Comparison of ENCODE assay signal across 8 cellular contexts in the genomic region with DNA sequence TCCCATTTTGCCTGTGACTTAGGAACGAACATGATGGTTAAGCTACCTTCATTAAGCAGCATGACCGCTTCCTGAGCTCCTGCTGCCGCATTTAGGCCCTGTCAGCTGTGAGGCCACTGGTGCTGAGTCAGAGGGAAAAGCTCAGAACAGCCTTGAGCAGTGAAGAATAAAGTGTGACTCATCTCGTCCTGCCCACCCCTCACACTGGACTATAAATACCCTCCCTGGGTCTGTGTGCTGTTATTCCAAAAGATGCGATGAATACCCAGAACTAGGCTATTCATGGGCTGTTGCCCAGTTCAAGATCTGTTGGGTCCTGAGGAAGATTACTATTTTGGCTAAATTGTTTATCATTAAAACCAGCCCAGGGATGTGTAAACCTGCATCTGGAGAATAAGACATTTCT. TPM values are rescaled to one million over a fixed set of nuclear protein-coding genes. Genes with fewer than 3 reads are reported as not detected.
DNase-seq lines count a peak whose midpoint lies in the region; ATAC-seq and TF ChIP-seq lines count a peak whose summit lies in the region.
"Not testable (repeated sequence)": the region's sequence is repeated elsewhere in the genome, so short reads cannot be mapped to it uniquely, and the experiment has no call there.

No MANE protein-coding gene starts in this region.

- H3K36me3 Mint-ChIP-seq in CD4-positive, CD25-positive, alpha-beta regulatory T cell; WTC11: not testable (repeated sequence)

- peak overlapping the region; percentile 82; the same call in 1 of the 2 replicates for H2BK120ac ChIP-seq in IMR-90 (ENCODE audit: low read depth, low read length)

- dilution Hi-C loops in IMR-90 (cut with HindIII; ENCODE audit: low sequenced_read_pairs, unreplicated experiment), result not testable (repeated sequence)

- H3K4me2 ChIP-seq in IMR-90 (ENCODE audit: low read depth, low read length) (peak overlapping the region; percentile 37; the same call in 1 of the 2 replicates), skeletal muscle satellite cell (ENCODE audit: low read length) (peak overlapping the region; percentile 53)

- H4K5ac ChIP-seq in IMR-90 (ENCODE audit: low read depth, low read length), result not testable (repeated sequence)

- peaks cover 0 to 12% (median 6%) of the 10 kb centered on the region in 4 donors for H3K4me1 Mint-ChIP-seq in CD4-positive, CD25-positive, alpha-beta regulatory T cell
- peaks cover 12% of the 10 kb centered on the region for H3K4me1 Mint-ChIP-seq in WTC11

- no CpG with 5 or more reads among the region's 5 CpGs for WGBS in IMR-90 (ENCODE audit: extremely low coverage in 2 of 2, insufficient read length in 1 of 2), 2 experiments

- not testable (repeated sequence) for H3K27me3 Mint-ChIP-seq in CD4-positive, CD25-positive, alpha-beta regulatory T cell; WTC11 (ENCODE audit: low read depth)

- H3K9me3 Mint-ChIP-seq in CD4-positive, CD25-positive, alpha-beta regulatory T cell; WTC11: not testable (repeated sequence)

- not testable (repeated sequence) for H3K9ac ChIP-seq in IMR-90 (ENCODE audit: low read depth, low read length)
- H3K9ac ChIP-seq in skeletal muscle satellite cell (ENCODE audit: low read depth, low read length), result peak overlapping the region; percentile 32

- not testable (repeated sequence) for H3K4me1 ChIP-seq in CD4-positive, CD25-positive, alpha-beta regulatory T cell (ENCODE audit: control insufficient read depth, insufficient read depth, low read length, poor library complexity, severe bottlenecking); IMR-90 (ENCODE audit: control insufficient read depth, insufficient read depth, low read length)
- H3K4me1 ChIP-seq in left lung, result peaks cover 0 to 35% of the 10 kb centered on the region in 2 donors
- H3K4me1 ChIP-seq in skeletal muscle satellite cell (ENCODE audit: control insufficient read depth, insufficient read depth, low read length), result peaks cover 15% of the 10 kb centered on the region

- not testable (repeated sequence) for BruUV-seq in IMR-90 (replicated peaks; lab: Mats Ljungman, UMichigan)

- not testable (repeated sequence) for H3K14ac ChIP-seq in IMR-90 (replicated peaks; ENCODE audit: low read depth, low read length)

- H3K56ac ChIP-seq in IMR-90 (ENCODE audit: extremely low read depth, insufficient read depth, low read length), result peak overlapping the region; percentile 52; the same call in 1 of the 2 replicates

- peak overlapping the region; percentile 67; the same call in 1 of the 2 replicates for H3K23ac ChIP-seq in IMR-90 (ENCODE audit: low read depth, low read length)

- not testable (repeated sequence) for TF ChIP-seq CTCF in IMR-90 (conservative IDR thresholded peaks at IDR 0.05; ENCODE audit: low read depth, low read length); WTC11 (IDR thresholded peaks at IDR 0.05); epithelial cell of esophagus (IDR thresholded peaks at IDR 0.05; ENCODE audit: insufficient read depth, low read depth, low read length, missing control alignments); left lung (IDR thresholded peaks at IDR 0.05)

- H4K8ac ChIP-seq in IMR-90 (ENCODE audit: low read depth in 2 of 2, low read length in 2 of 2), result peak overlapping the region in 1 of 2 experiments; percentile 80; a peak in 2 of 4 replicates

- H3K4me3 ChIP-seq in CD4-positive, CD25-positive, alpha-beta regulatory T cell (ENCODE audit: low read depth, low read length); IMR-90 (ENCODE audit: insufficient read depth, low read depth, low read length); epithelial cell of esophagus (ENCODE audit: low read length); left lung; skeletal muscle satellite cell (ENCODE audit: low read length): not testable (repeated sequence)

- not testable (repeated sequence) for H2AFZ ChIP-seq in IMR-90 (replicated peaks; ENCODE audit: low read length, poor library complexity)

- not testable (repeated sequence) for H3K27me3 ChIP-seq in CD4-positive, CD25-positive, alpha-beta regulatory T cell (ENCODE audit: control insufficient read depth, insufficient read depth, low read length); IMR-90 (ENCODE audit: control insufficient read depth, insufficient read depth, low read length); left lung; skeletal muscle satellite cell (ENCODE audit: control insufficient read depth, insufficient read depth, low read length)

- ATAC-seq in CD4-positive, CD25-positive, alpha-beta regulatory T cell (ENCODE audit: low read depth in 2 of 2), result not testable (repeated sequence)
- ATAC-seq in GM19455 (IDR thresholded peaks at IDR 0.05; ENCODE audit: unreplicated experiment) (peak; percentile 86), HG02884 (IDR thresholded peaks at IDR 0.05; ENCODE audit: unreplicated experiment) (peak; percentile 98), IMR-90 (ENCODE audit: low read depth) (peak; percentile 98), WTC11 (peak; percentile 75; the same call in 1 of the 2 replicates), left lung (peak; percentile 80)

- not testable (repeated sequence) for H3K36me3 ChIP-seq in CD4-positive, CD25-positive, alpha-beta regulatory T cell (ENCODE audit: control insufficient read depth, insufficient read depth, low read length); IMR-90 (ENCODE audit: control insufficient read depth, insufficient read depth, low read length); left lung
- H3K36me3 ChIP-seq in skeletal muscle satellite cell (ENCODE audit: insufficient read depth, low read length), result peaks cover 11% of the 10 kb centered on the region

- peak overlapping the region; percentile 78 for H2BK5ac ChIP-seq in IMR-90 (ENCODE audit: low read depth, low read length, poor library complexity, severe bottlenecking)

- peak overlapping the region; percentile 46; the same call in 1 of the 2 replicates for H4K91ac ChIP-seq in IMR-90 (ENCODE audit: insufficient read depth, low read depth, low read length)

- peak overlapping the region; percentile 5; the same call in 1 of the 2 replicates for H2AK5ac ChIP-seq in IMR-90 (ENCODE audit: low read depth, low read length)

- POLR2A ChIA-PET in IMR-90 (lab: Charles Lee; ENCODE audit: unreplicated experiment); WTC11 (lab: Charles Lee): not testable (repeated sequence)

- H3K27ac Mint-ChIP-seq in CD4-positive, CD25-positive, alpha-beta regulatory T cell, result peak overlapping the region in 2 of 3 donors; percentile 51 to 63
- peak overlapping the region; percentile 68; the same call in 1 of the 2 replicates for H3K27ac Mint-ChIP-seq in WTC11

- not testable (repeated sequence) for H3K9me3 ChIP-seq in CD4-positive, CD25-positive, alpha-beta regulatory T cell (ENCODE audit: control insufficient read depth in 2 of 2, low read length in 2 of 2); IMR-90 (ENCODE audit: control insufficient read depth, insufficient read depth, low read length); left lung; skeletal muscle satellite cell (replicated peaks; ENCODE audit: low read length)

- peaks cover 4 to 33% of the 10 kb centered on the region in 2 experiments; a peak in 2 of 4 replicates for H3K79me1 ChIP-seq in IMR-90 (ENCODE audit: low read depth in 1 of 2, low read length in 2 of 2)

- not testable (repeated sequence) for H3K9me1 ChIP-seq in IMR-90 (ENCODE audit: insufficient read depth, low read length)

- peak; percentile 58; the same call in 1 of the 2 replicates for TF ChIP-seq POLR2A in IMR-90 (IDR thresholded peaks at IDR 0.05; ENCODE audit: low read depth, low read length)

- peak overlapping the region; percentile 33; the same call in 1 of the 2 replicates for H2BK20ac ChIP-seq in IMR-90 (ENCODE audit: low read depth, low read length)

- H3K4ac ChIP-seq in IMR-90 (ENCODE audit: low read depth, low read length), result peak overlapping the region; percentile 71

- H3K27ac ChIP-seq in CD4-positive, CD25-positive, alpha-beta regulatory T cell (ENCODE audit: insufficient read depth, low read length, poor library complexity, severe bottlenecking), result not testable (repeated sequence)
- H3K27ac ChIP-seq in IMR-90 (ENCODE audit: insufficient read depth, low read length) (peak overlapping the region; percentile 68), left lung (peak overlapping the region; percentile 56 to 57)

- H3K18ac ChIP-seq in IMR-90 (ENCODE audit: low read depth, low read length), result not testable (repeated sequence)

- not testable (repeated sequence) for H2AK9ac ChIP-seq in IMR-90 (replicated peaks; ENCODE audit: low read depth, low read length, poor library complexity)

- H2BK15ac ChIP-seq in IMR-90 (ENCODE audit: low read depth, low read length), result not testable (repeated sequence)

- CTCF ChIA-PET in IMR-90 (lab: Yijun Ruan, JAX), result not testable (repeated sequence)
- CTCF ChIA-PET in WTC11 (lab: Charles Lee), result interaction anchor here (0.7 kb wide), 1 partner anchor 26 kb away, joined by 3 read pairs; no protein-coding TSS in a partner anchor

- in situ Hi-C loops in IMR-90 (cut with MboI; ENCODE audit: low sequenced_read_pairs), result not testable (repeated sequence)

- not testable (repeated sequence) for DNase-seq in CD4-positive, CD25-positive, alpha-beta regulatory T cell; WTC11 (ENCODE audit: low spot score); left lung
- DNase-seq in IMR-90 (peak; percentile 90), epithelial cell of esophagus (ENCODE audit: low read depth) (peak; percentile 49)

- H4K20me1 ChIP-seq in IMR-90 (ENCODE audit: insufficient read depth, low read length), result not testable (repeated sequence)

- not testable (repeated sequence) for H3K4me3 Mint-ChIP-seq in CD4-positive, CD25-positive, alpha-beta regulatory T cell; WTC11

- not testable (repeated sequence) for TF ChIP-seq RAD21 in IMR-90 (IDR thresholded peaks at IDR 0.05; ENCODE audit: low read length)

- intact Hi-C loops in IMR-90 (cut with micrococcal nuclease); left lung (cut with DNase I): not testable (repeated sequence)

RNA-seq across cellular contexts. Expression of gene RANBP2, which starts 57.1 kb away (rescaled TPM):
- total RNA-seq in CD4-positive, CD25-positive, alpha-beta regulatory T cell, result 155 TPM
- polyA plus RNA-seq in CD4-positive, CD25-positive, alpha-beta regulatory T cell, result 10 to 100 TPM; 10.8 to 28.5 (median 12.8) TPM
- total RNA-seq in IMR-90 (2012; rRNA removed) (64.9 and 95.8 TPM in 2 replicates), WTC11 (2021) (66.8 to 90.4 TPM (median 68.9 TPM) in 3 replicates), left lung (10 to 100 TPM; 67.9 to 68.2 TPM)
- 7.3 and 9.8 TPM in 2 replicates for polyA plus RNA-seq in IMR-90 (2012; rRNA removed)
- 0.77 and 1.1 TPM in 2 replicates for polyA plus RNA-seq in IMR-90 (2012; cell fraction: cytosol; rRNA removed)
- polyA plus RNA-seq in IMR-90 (2012; cell fraction: nucleus; rRNA removed; ENCODE audit: low replicate concordance), result 1.2 and 12.4 TPM in 2 replicates
- total RNA-seq in skeletal muscle satellite cell (2012; rRNA removed), result 60.3 and 79.3 TPM in 2 replicates
